ENCODE assay signal across 21 cellular contexts in genomic region chr11:122874991-122875390, GRCh38. TPM values are rescaled to one million over a fixed set of nuclear protein-coding genes. Genes with fewer than 3 reads are reported as not detected.
DNase-seq lines count a peak whose midpoint lies in the region; ATAC-seq lines count a peak whose summit lies in the region.
"Had no signal": no experiment of that assay in that cellular context is flagged by ENCODE, and none has a peak within 500 bp of the region (broad histone marks: within the 10 kb centered on the region; RNA-seq: fewer than 3 reads in every experiment).

No MANE protein-coding gene starts in this region.

- DNase-seq in activated CD8-positive, alpha-beta memory T cell treated with anti-CD3 and anti-CD28 coated beads, Interleukin-2, amount 10 ng/mL, durations not matched to agents 7 days and 5 days = no peak
- DNase-seq in activated CD8-positive, alpha-beta memory T cell treated with anti-CD3 and anti-CD28 coated beads, Interleukin-2, amount 50 U/mL, for 4 hours = no peak
- DNase-seq in substantia nigra (lab: John Stamatoyannopoulos, UW) (no peak), middle frontal gyrus (ENCODE audit: extremely low spot score, low spot score) (no peak), foreskin melanocyte (no peak)
- DNase-seq: 8988T; activated CD8-positive, alpha-beta T cell treated with anti-CD3 and anti-CD28 coated beads for 36 hours; caudate nucleus; effector CD4-positive, alpha-beta T cell; esophagus squamous epithelium; heart left ventricle; Karpas-422; naive thymus-derived CD4-positive, alpha-beta T cell; NCI-H345; spleen; stimulated activated naive CD4-positive, alpha-beta T cell; upper lobe of left lung had no signal

- no peak overlapping the region for H3K27ac ChIP-seq in substantia nigra (ENCODE audit: low read depth, low read length, poor library complexity, severe bottlenecking)
- H3K27ac ChIP-seq: esophagus squamous epithelium, heart left ventricle, spleen, upper lobe of left lung had no signal

- H3K4me3 Mint-ChIP-seq in activated CD8-positive, alpha-beta memory T cell treated with anti-CD3 and anti-CD28 coated beads, Interleukin-2, amount 10 ng/mL, durations not matched to agents 7 days and 5 days = no peak overlapping the region
- H3K4me3 Mint-ChIP-seq: activated CD8-positive, alpha-beta T cell treated with anti-CD3 and anti-CD28 coated beads for 36 hours; naive thymus-derived CD4-positive, alpha-beta T cell had no signal

- peak; percentile 23 for ATAC-seq in activated CD8-positive, alpha-beta memory T cell treated with anti-CD3 and anti-CD28 coated beads, Interleukin-2, amount 10 ng/mL, durations not matched to agents 7 days and 5 days
- peak; percentile 68 for ATAC-seq in GM21723 (IDR thresholded peaks at IDR 0.05; ENCODE audit: unreplicated experiment)
- peak; percentile 82 for ATAC-seq in HG03378 (IDR thresholded peaks at IDR 0.05; ENCODE audit: unreplicated experiment)
- no peak for ATAC-seq in GM19324 (IDR thresholded peaks at IDR 0.05; ENCODE audit: low FRiP score, unreplicated experiment)
- ATAC-seq: activated CD8-positive, alpha-beta T cell treated with anti-CD3 and anti-CD28 coated beads for 36 hours; heart left ventricle; naive thymus-derived CD4-positive, alpha-beta T cell had no signal

- H3K27me3 Mint-ChIP-seq in activated CD8-positive, alpha-beta memory T cell treated with anti-CD3 and anti-CD28 coated beads, Interleukin-2, amount 10 ng/mL, durations not matched to agents 7 days and 5 days = peaks cover 4% of the 10 kb centered on the region
- H3K27me3 Mint-ChIP-seq: activated CD8-positive, alpha-beta T cell treated with anti-CD3 and anti-CD28 coated beads for 36 hours; naive thymus-derived CD4-positive, alpha-beta T cell had no signal

- no peak overlapping the region for H3K27ac Mint-ChIP-seq in activated CD8-positive, alpha-beta memory T cell treated with anti-CD3 and anti-CD28 coated beads, Interleukin-2, amount 10 ng/mL, durations not matched to agents 7 days and 5 days
- H3K27ac Mint-ChIP-seq: activated CD8-positive, alpha-beta T cell treated with anti-CD3 and anti-CD28 coated beads for 36 hours; naive thymus-derived CD4-positive, alpha-beta T cell had no signal

- H3K4me1 Mint-ChIP-seq in activated CD8-positive, alpha-beta memory T cell treated with anti-CD3 and anti-CD28 coated beads, Interleukin-2, amount 10 ng/mL, durations not matched to agents 7 days and 5 days = peaks cover 15% of the 10 kb centered on the region

- no peaks in the 10 kb centered on the region for H3K9me3 Mint-ChIP-seq in activated CD8-positive, alpha-beta memory T cell treated with anti-CD3 and anti-CD28 coated beads, Interleukin-2, amount 10 ng/mL, durations not matched to agents 7 days and 5 days (ENCODE audit: low read depth)
- H3K9me3 Mint-ChIP-seq: activated CD8-positive, alpha-beta T cell treated with anti-CD3 and anti-CD28 coated beads for 36 hours; naive thymus-derived CD4-positive, alpha-beta T cell had no signal

- no peaks in the 10 kb centered on the region for H3K36me3 Mint-ChIP-seq in activated CD8-positive, alpha-beta memory T cell treated with anti-CD3 and anti-CD28 coated beads, Interleukin-2, amount 10 ng/mL, durations not matched to agents 7 days and 5 days

- CTCF ChIA-PET in activated CD8-positive, alpha-beta memory T cell treated with anti-CD3 and anti-CD28 coated beads, Interleukin-2, amount 10 ng/mL, durations not matched to agents 7 days and 5 days (lab: Charles Lee) = interaction anchor here (0.8 to 19.3 kb wide), 5 partner anchors 9 to 147 kb away, joined by 3 to 215 read pairs (median 8); no protein-coding TSS in a partner anchor

RNA-seq across cellular contexts. Expression of gene JHY, which starts 7.6 kb away (rescaled TPM):
- total RNA-seq in activated CD8-positive, alpha-beta memory T cell treated with anti-CD3 and anti-CD28 coated beads, Interleukin-2, amount 10 ng/mL, durations not matched to agents 7 days and 5 days = 1 to 10 TPM; 3.2 to 4.3 TPM

RNA-seq across cellular contexts. Expression of gene CRTAM, which starts 36.7 kb away (rescaled TPM):
- total RNA-seq in activated CD8-positive, alpha-beta memory T cell treated with anti-CD3 and anti-CD28 coated beads, Interleukin-2, amount 10 ng/mL, durations not matched to agents 7 days and 5 days = 10 to 100 TPM in 1 of 2 experiments, 1 to 10 TPM in 1; 8.1 to 15.3 TPM
- total RNA-seq: H1 had no signal
